Comparison of ENCODE assay signal across 20 cellular contexts in the genomic region with DNA sequence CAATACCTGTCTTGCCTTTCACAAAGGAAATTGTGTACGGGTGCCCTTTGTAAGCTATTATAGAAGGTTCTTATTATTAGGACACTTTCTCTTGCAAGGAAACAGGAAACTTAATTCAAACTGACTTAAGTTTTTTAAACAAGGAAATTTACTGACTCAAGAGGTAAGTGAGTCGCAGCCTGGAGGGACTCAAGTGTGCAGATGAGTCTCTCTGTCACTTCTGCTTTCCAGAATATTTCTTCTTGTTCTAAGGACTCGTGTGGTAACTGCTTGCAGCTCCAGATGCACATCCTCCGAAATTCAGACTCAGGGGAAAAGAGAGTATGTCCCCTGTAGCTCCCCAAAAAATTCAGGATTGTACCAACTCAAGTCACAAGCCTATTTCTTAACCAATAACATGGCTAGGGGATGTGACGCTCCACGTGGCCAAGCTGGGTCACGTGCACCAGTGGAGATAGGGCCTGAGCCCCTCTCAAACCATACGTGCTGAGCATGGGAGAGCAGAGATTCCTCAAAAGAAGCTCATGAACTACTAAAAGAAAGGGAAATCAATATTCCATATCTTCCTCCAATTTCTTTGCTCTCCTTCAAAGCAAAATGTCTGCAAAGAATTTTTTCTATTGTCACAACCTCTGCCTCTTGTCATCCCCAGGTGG.
"Had no signal": no experiment of that assay in that cellular context is flagged by ENCODE, and none has a peak within 500 bp of the region (broad histone marks: within the 10 kb centered on the region; RNA-seq: fewer than 3 reads in every experiment).

No MANE protein-coding gene starts in this region.

- H3K36me3 Mint-ChIP-seq: natural killer cell had no signal

- H3K27me3 ChIP-seq: breast epithelium, esophagus squamous epithelium, gastrocnemius medialis, upper lobe of left lung had no signal

- H3K9me3 Mint-ChIP-seq: activated naive CD4-positive, alpha-beta T cell treated with anti-CD3 and anti-CD28 coated beads for 36 hours; activated naive CD8-positive, alpha-beta T cell treated with anti-CD3 and anti-CD28 coated beads, Interleukin-2, amount 10 ng/mL, durations not matched to agents 7 days and 5 days; activated T-cell treated with anti-CD3 and anti-CD28 coated beads, Interleukin-2, amount 50 U/mL, for 72 hours; central memory CD8-positive, alpha-beta T cell; endodermal cell; natural killer cell had no signal

- H3K4me1 Mint-ChIP-seq: central memory CD8-positive, alpha-beta T cell had no signal

- H3K4me1 ChIP-seq: breast epithelium, gastrocnemius medialis had no signal

- H3K4me3 Mint-ChIP-seq: activated CD4-positive, alpha-beta T cell treated with anti-CD3 and anti-CD28 coated beads for 36 hours; activated naive CD4-positive, alpha-beta T cell treated with anti-CD3 and anti-CD28 coated beads for 36 hours; activated naive CD8-positive, alpha-beta T cell treated with anti-CD3 and anti-CD28 coated beads, Interleukin-2, amount 10 ng/mL, durations not matched to agents 7 days and 5 days; activated T-cell treated with anti-CD3 and anti-CD28 coated beads, Interleukin-2, amount 50 U/mL, for 72 hours; central memory CD8-positive, alpha-beta T cell; endodermal cell; natural killer cell had no signal

- H3K4me3 ChIP-seq: breast epithelium, coronary artery, esophagus squamous epithelium, gastrocnemius medialis, upper lobe of left lung had no signal

- H3K27ac ChIP-seq: breast epithelium, coronary artery, esophagus squamous epithelium, gastrocnemius medialis, upper lobe of left lung had no signal

- H3K27me3 Mint-ChIP-seq: activated CD4-positive, alpha-beta T cell treated with anti-CD3 and anti-CD28 coated beads for 36 hours had no signal

- ATAC-seq: activated CD4-positive, alpha-beta T cell treated with anti-CD3 and anti-CD28 coated beads for 36 hours; activated T-cell treated with anti-CD3 and anti-CD28 coated beads, Interleukin-2, amount 50 U/mL, for 72 hours; gastrocnemius medialis; left cardiac atrium; natural killer cell; stimulated activated naive CD8-positive, alpha-beta T cell treated with anti-CD3 and anti-CD28 coated beads, Interleukin-15, Interleukin-2, amounts not matched to agents 100 U/mL and 50 U/mL, for 24 hours had no signal

- H3K36me3 ChIP-seq: breast epithelium, esophagus squamous epithelium, gastrocnemius medialis, upper lobe of left lung had no signal

- DNase-seq: activated CD4-positive, alpha-beta T cell treated with anti-CD3 and anti-CD28 coated beads for 36 hours; activated CD4-positive, alpha-beta T cell treated with anti-CD3 and anti-CD28 coated beads, Interleukin-2, amount 50 U/mL, for 48 hours; activated effector memory CD4-positive, alpha-beta T cell treated with Interleukin-2 at 50 U/mL for 16 hours; activated naive CD4-positive, alpha-beta T cell treated with anti-CD3 and anti-CD28 coated beads for 36 hours; activated naive CD8-positive, alpha-beta T cell treated with anti-CD3 and anti-CD28 coated beads, Interleukin-2, amount 10 ng/mL, durations not matched to agents 7 days and 5 days; activated T-cell treated with anti-CD3 and anti-CD28 coated beads, Interleukin-2, amount 50 U/mL, for 72 hours; amniotic stem cell; endodermal cell; esophagus squamous epithelium; gastrocnemius medialis; hypothalamus; left cardiac atrium; midbrain; natural killer cell; stimulated activated CD4-positive, alpha-beta T cell treated with anti-CD3 and anti-CD28 coated beads, Interleukin-4, amount 100 ng/mL, for 1 hour; stimulated activated naive CD8-positive, alpha-beta T cell treated with anti-CD3 and anti-CD28 coated beads, Interleukin-15, Interleukin-2, amounts not matched to agents 100 U/mL and 50 U/mL, for 24 hours had no signal

- H3K9me3 ChIP-seq: breast epithelium, esophagus squamous epithelium, gastrocnemius medialis, upper lobe of left lung had no signal

- H3K27ac Mint-ChIP-seq: activated CD4-positive, alpha-beta T cell treated with anti-CD3 and anti-CD28 coated beads for 36 hours; activated naive CD4-positive, alpha-beta T cell treated with anti-CD3 and anti-CD28 coated beads for 36 hours; activated naive CD8-positive, alpha-beta T cell treated with anti-CD3 and anti-CD28 coated beads, Interleukin-2, amount 10 ng/mL, durations not matched to agents 7 days and 5 days; activated T-cell treated with anti-CD3 and anti-CD28 coated beads, Interleukin-2, amount 50 U/mL, for 72 hours; endodermal cell; natural killer cell had no signal
